In the genomic region with DNA sequence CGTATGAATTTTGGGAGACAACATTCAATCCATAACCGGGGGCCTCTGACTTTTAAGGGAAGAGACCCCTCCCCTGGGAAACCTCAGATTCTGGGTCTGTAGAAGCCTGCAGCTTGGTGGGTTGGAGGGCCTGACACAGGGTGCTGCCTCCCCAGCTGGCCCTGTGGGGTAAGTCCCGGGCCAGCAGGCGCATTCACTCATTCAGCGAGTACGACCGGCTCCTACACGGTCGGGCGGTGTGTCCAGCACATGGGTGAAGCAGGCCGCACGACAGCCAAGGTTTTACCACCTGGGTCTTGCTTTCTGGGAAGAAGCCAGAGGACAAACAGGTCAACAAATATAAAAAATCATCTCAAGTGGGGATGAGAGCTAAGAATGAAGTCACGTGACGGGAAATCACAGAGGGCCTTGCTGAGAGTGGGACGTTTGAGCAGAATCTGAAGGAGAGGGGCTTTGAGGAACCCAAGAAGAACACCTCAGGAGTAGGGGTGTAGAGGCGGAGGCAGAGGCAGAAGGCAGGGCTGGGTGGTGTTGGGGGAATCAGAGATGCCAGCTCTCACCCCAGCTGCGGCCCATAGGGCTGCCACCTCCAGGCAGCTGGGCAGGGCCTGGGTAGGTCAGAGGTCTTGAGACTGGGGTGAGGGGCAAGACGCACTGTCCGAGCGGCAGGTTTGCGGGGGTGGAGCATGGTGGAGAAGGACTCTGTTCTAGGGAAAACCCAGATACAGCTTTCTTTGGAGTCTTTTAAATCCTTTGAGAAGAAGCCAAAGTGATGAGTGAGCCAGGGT, we compare ENCODE assay signal across 18 cellular contexts.
DNase-seq lines count a peak whose midpoint lies in the region; ATAC-seq, FAIRE-seq and TF ChIP-seq lines count a peak whose summit lies in the region.
"Had no signal": no experiment of that assay in that cellular context is flagged by ENCODE, and none has a peak within 500 bp of the region (broad histone marks: within the 10 kb centered on the region; RNA-seq: fewer than 3 reads in every experiment).

No MANE protein-coding gene starts in this region.

- H3K4me1 ChIP-seq in HepG2 (ENCODE audit: insufficient read depth, low read length) (no peaks in the 10 kb centered on the region), right lobe of liver (no peaks in the 10 kb centered on the region), K562 (replicated peaks in 1 of 2; ENCODE audit: control insufficient read depth in 2 of 2, insufficient read depth in 2 of 2, low read length in 2 of 2) (no peaks in the 10 kb centered on the region), neuronal stem cell (ENCODE audit: control insufficient read depth in 2 of 2, insufficient read depth in 1 of 2, low read depth in 1 of 2, low read length in 2 of 2) (peaks cover 0 to 2% of the 10 kb centered on the region in 2 donors)
- H3K4me1 ChIP-seq: Caco-2 had no signal

- H3K36me3 ChIP-seq in HepG2 (replicated peaks in 1 of 2; ENCODE audit: control insufficient read depth in 1 of 2, insufficient read depth in 2 of 2, low read length in 2 of 2), result no peaks in the 10 kb centered on the region
- H3K36me3 ChIP-seq in right lobe of liver, result no peaks in the 10 kb centered on the region
- H3K36me3 ChIP-seq in K562 (ENCODE audit: control insufficient read depth, insufficient read depth, low read length), result no peaks in the 10 kb centered on the region
- no peaks in the 10 kb centered on the region for H3K36me3 ChIP-seq in neuronal stem cell (replicated peaks in 1 of 2; ENCODE audit: control insufficient read depth in 2 of 2, insufficient read depth in 2 of 2, low read length in 2 of 2)

- peaks cover under 1% of the 10 kb centered on the region for H3K36me3 Mint-ChIP-seq in glutamatergic neuron (ENCODE audit: unreplicated experiment)
- H3K36me3 Mint-ChIP-seq: CD8-positive, alpha-beta memory T cell had no signal

- CTCF ChIA-PET in HepG2 (lab: Yijun Ruan, JAX; ENCODE audit: low intra/inter-chr PET ratio, low total read pairs), result no interaction called here
- CTCF ChIA-PET in K562 (lab: Yijun Ruan, JAX; ENCODE audit: low intra/inter-chr PET ratio), result no interaction called here

- H3K9me1 ChIP-seq in K562 (ENCODE audit: control insufficient read depth, insufficient read depth, low read length), result peaks cover 4% of the 10 kb centered on the region

- H3K14ac ChIP-seq in neuronal stem cell (ENCODE audit: low read length), result no peak overlapping the region

- H3K4me3 ChIP-seq in HepG2 (replicated peaks in 1 of 3; ENCODE audit: insufficient read depth in 1 of 3, low read depth in 2 of 3, low read length in 3 of 3) (no peak overlapping the region), right lobe of liver (no peak overlapping the region), K562 (no peak overlapping the region), neuronal stem cell (ENCODE audit: low read length in 2 of 2) (no peak overlapping the region)

- BruUV-seq in HepG2 (replicated peaks; lab: Mats Ljungman, UMichigan), result no TSS peak
- BruUV-seq in K562 (replicated peaks; lab: Mats Ljungman, UMichigan), result no TSS peak

- FAIRE-seq in HepG2 (lab: Jason Lieb, UNC) (no peak), K562 (lab: Jason Lieb, UNC) (no peak)
- FAIRE-seq: GM12892 had no signal

- no peak overlapping the region for H4K8ac ChIP-seq in neuronal stem cell (ENCODE audit: low read depth, low read length)

- H3K79me2 ChIP-seq in HepG2 (ENCODE audit: insufficient read depth, low read length) (no peaks in the 10 kb centered on the region), K562 (ENCODE audit: control insufficient read depth, insufficient read depth, low read length) (no peaks in the 10 kb centered on the region)

- in situ Hi-C loops in HepG2 (cut with HindIII; ENCODE audit: extremely low pct_ligation_motif_present, low pct_unique_long_range_greater_than_20kb) (no loop called here), K562 (cut with MboI) (no loop called here)

- H3K27ac ChIP-seq in HepG2 (ENCODE audit: extremely low read length, insufficient read depth, low read length), result no peak overlapping the region
- H3K27ac ChIP-seq in right lobe of liver, result no peak overlapping the region
- no peak overlapping the region for H3K27ac ChIP-seq in K562 (ENCODE audit: extremely low read depth, low read depth, low read length)
- no peak overlapping the region for H3K27ac ChIP-seq in neuronal stem cell (replicated peaks; ENCODE audit: low read length)
- H3K27ac ChIP-seq: C4-2B had no signal

- peak overlapping the region; percentile 42 for H2AK5ac ChIP-seq in neuronal stem cell (ENCODE audit: low read depth, low read length)

- peak overlapping the region; percentile 21 for H3K23ac ChIP-seq in neuronal stem cell (ENCODE audit: low read depth, low read length, poor library complexity)

- H3K9me3 ChIP-seq in HepG2 (ENCODE audit: low read length) (no peaks in the 10 kb centered on the region), right lobe of liver (no peaks in the 10 kb centered on the region), K562 (replicated peaks; ENCODE audit: control insufficient read depth, insufficient read depth, low read depth, low read length) (no peaks in the 10 kb centered on the region), neuronal stem cell (replicated peaks in 1 of 2; ENCODE audit: control insufficient read depth in 2 of 2, insufficient read depth in 1 of 2, low read depth in 1 of 2, low read length in 2 of 2) (peaks cover 0 to 4% of the 10 kb centered on the region in 2 donors)
- H3K9me3 ChIP-seq: Caco-2 had no signal

- DNase-seq in HepG2 (ENCODE audit: low spot score) (no peak), right lobe of liver (no peak), K562 (ENCODE audit: extremely low read depth in 1 of 4, low spot score in 3 of 4) (no peak), neuronal stem cell (ENCODE audit: low spot score) (no peak), NCI-H82 treated with DMSO at 0.1 percent for 48 hours (lab: John Stamatoyannopoulos, UW; ENCODE audit: unreplicated experiment) (no peak), glutamatergic neuron (no peak)
- DNase-seq: ACHN; Caco-2; CD8-positive, alpha-beta memory T cell; DND-41; GDM1; GOT3; H9; KBM-7 had no signal

- peak overlapping the region; percentile 27 for H3K18ac ChIP-seq in neuronal stem cell (ENCODE audit: low read length)

- H4K20me1 ChIP-seq in HepG2 (ENCODE audit: insufficient read depth, low read length) (no peaks in the 10 kb centered on the region), K562 (replicated peaks; ENCODE audit: control insufficient read depth, insufficient read depth, low read length) (peaks cover 10% of the 10 kb centered on the region)

- TF ChIP-seq POLR2A in HepG2 (IDR thresholded peaks at IDR 0.05; ENCODE audit: insufficient read depth in 1 of 2, low read depth in 2 of 2, low read length in 2 of 2) (no peak), right lobe of liver (IDR thresholded peaks at IDR 0.05) (no peak), K562 (conservative IDR thresholded peaks at IDR 0.05) (no peak)

- H3K79me1 ChIP-seq in neuronal stem cell (ENCODE audit: low read depth, low read length), result no peaks in the 10 kb centered on the region

- H3K4me2 ChIP-seq in HepG2 (ENCODE audit: low read depth, low read length) (no peak overlapping the region), K562 (ENCODE audit: insufficient read depth, low read length) (no peak overlapping the region), neuronal stem cell (ENCODE audit: insufficient read depth, low read length, poor library complexity, severe bottlenecking) (no peak overlapping the region)

- peaks cover 5% of the 10 kb centered on the region for H3K9me3 Mint-ChIP-seq in glutamatergic neuron (ENCODE audit: unreplicated experiment)

- peak overlapping the region; percentile 12 for H2BK15ac ChIP-seq in neuronal stem cell (ENCODE audit: low read length)

- no peak overlapping the region for H3K4ac ChIP-seq in neuronal stem cell (ENCODE audit: low read length)

- H3K4me3 Mint-ChIP-seq in glutamatergic neuron (ENCODE audit: unreplicated experiment), result no peak overlapping the region
- H3K4me3 Mint-ChIP-seq: B cell; CD8-positive, alpha-beta memory T cell; H9 had no signal

- TF ChIP-seq RAD21 in HepG2 (CRISPR knock-in tag; IDR thresholded peaks at IDR 0.05) (no peak), K562 (CRISPR knock-in tag; conservative IDR thresholded peaks at IDR 0.05 in 1 of 2, IDR thresholded peaks at IDR 0.05 in 1 of 2) (no peak)

- H3K27me3 ChIP-seq in HepG2 (ENCODE audit: control insufficient read depth in 1 of 2, insufficient read depth in 2 of 2, low read length in 2 of 2), result peaks cover 5 to 33% of the 10 kb centered on the region in 2 experiments
- no peaks in the 10 kb centered on the region for H3K27me3 ChIP-seq in right lobe of liver
- H3K27me3 ChIP-seq in K562 (ENCODE audit: control insufficient read depth in 2 of 2, insufficient read depth in 2 of 2, low read length in 2 of 2), result peaks cover 20 to 82% of the 10 kb centered on the region in 2 experiments; a peak in 4 of 5 replicates
- H3K27me3 ChIP-seq in neuronal stem cell (ENCODE audit: control insufficient read depth in 3 of 3, insufficient read depth in 3 of 3, low read depth in 1 of 3, low read length in 3 of 3), result no peaks in the 10 kb centered on the region

- no peak overlapping the region for H2BK120ac ChIP-seq in neuronal stem cell (ENCODE audit: low read depth, low read length)

- TF ChIP-seq EP300 in HepG2 (IDR thresholded peaks at IDR 0.05; ENCODE audit: low read depth in 2 of 2, low read length in 2 of 2) (no peak), HepG2 (CRISPR knock-in tag; IDR thresholded peaks at IDR 0.05; ENCODE audit: borderline replicate concordance) (no peak), K562 (IDR thresholded peaks at IDR 0.05; ENCODE audit: low read length) (no peak)

- H3K4me1 Mint-ChIP-seq in glutamatergic neuron (ENCODE audit: low read depth, unreplicated experiment), result no peaks in the 10 kb centered on the region
- H3K4me1 Mint-ChIP-seq: B cell; CD8-positive, alpha-beta memory T cell had no signal

- 55% methylated on average over 20 of the region's 21 CpGs for WGBS in HepG2 (ENCODE audit: low lambda C conversion rate)
- 86% methylated on average over 13 of the region's 21 CpGs for WGBS in right lobe of liver (ENCODE audit: insufficient coverage, low coverage, low lambda C conversion rate, missing lambda C conversion rate)
- WGBS in K562 (ENCODE audit: insufficient coverage, low coverage, missing lambda C conversion rate), result under 1% methylated on average over 21 of the region's 21 CpGs
- WGBS in neuronal stem cell (ENCODE audit: extremely low coverage in 2 of 2, insufficient read length in 2 of 2, insufficient replicate concordance in 1 of 2), 2 donors, result no CpG with 5 or more reads among the region's 21 CpGs

- no peak overlapping the region for H3K9ac ChIP-seq in HepG2 (ENCODE audit: insufficient read depth, low read depth, low read length)
- H3K9ac ChIP-seq in K562 (ENCODE audit: insufficient read depth in 1 of 2, low read depth in 2 of 2, low read length in 2 of 2), result no peak overlapping the region
- H3K9ac ChIP-seq in neuronal stem cell (ENCODE audit: low read depth, low read length, poor library complexity), result no peak overlapping the region

- no peak overlapping the region for H3K27ac Mint-ChIP-seq in glutamatergic neuron (ENCODE audit: unreplicated experiment)
- H3K27ac Mint-ChIP-seq: B cell; CD8-positive, alpha-beta memory T cell had no signal

- H2AFZ ChIP-seq in HepG2 (ENCODE audit: low read length) (no peak overlapping the region), K562 (ENCODE audit: low read depth, low read length) (no peak overlapping the region), neuronal stem cell (ENCODE audit: low read length) (no peak overlapping the region)

- H4K91ac ChIP-seq in neuronal stem cell (ENCODE audit: low read depth, low read length, poor library complexity), result no peak overlapping the region

- no peak overlapping the region for H2BK5ac ChIP-seq in neuronal stem cell (ENCODE audit: low read length)

- POLR2A ChIA-PET in HepG2 (lab: Yijun Ruan, JAX) (no interaction called here), K562 (lab: Yijun Ruan, JAX) (no interaction called here)

- intact Hi-C loops in HepG2 (cut with micrococcal nuclease; ENCODE audit: unreplicated experiment) (no loop called here), right lobe of liver (cut with DNase I) (no loop called here), K562 (cut with micrococcal nuclease) (no loop called here)

- no peak for TF ChIP-seq CTCF in HepG2 (CRISPR knock-in tag; IDR thresholded peaks at IDR 0.05)
- no peak for TF ChIP-seq CTCF in right lobe of liver (IDR thresholded peaks at IDR 0.05)
- TF ChIP-seq CTCF in K562 (IDR thresholded peaks at IDR 0.05 in 2 of 3, conservative IDR thresholded peaks at IDR 0.05 in 1 of 3; ENCODE audit: insufficient read depth in 2 of 3, low read depth in 1 of 3, low read length in 3 of 3), result no peak
- no peak for TF ChIP-seq CTCF in glutamatergic neuron (IDR thresholded peaks at IDR 0.05; ENCODE audit: partially characterized antibody, unreplicated experiment)

- H3K27me3 Mint-ChIP-seq in glutamatergic neuron (ENCODE audit: unreplicated experiment), result peaks cover 4% of the 10 kb centered on the region

- no peak overlapping the region for H2BK12ac ChIP-seq in neuronal stem cell (ENCODE audit: low read length)

- no peak for ATAC-seq in HepG2
- ATAC-seq in right lobe of liver, result no peak
- ATAC-seq in K562, result no peak
- no peak for ATAC-seq in HG02571 (IDR thresholded peaks at IDR 0.05; ENCODE audit: unreplicated experiment)

Comparison
In these comparisons a context has a peak if more than half of its experiments do, and no peak if none do; other contexts are left out.
1. Of the 241 proteins assayed by ChIP-seq in both HepG2 and K562: peak only in HepG2: none; only in K562: TFE3 and USF2; in both: RAD51; in neither: 237; mixed calls (peak in some experiments, not most) for 1.